24 cellular contexts compared by ENCODE assay signal in the genomic region with DNA sequence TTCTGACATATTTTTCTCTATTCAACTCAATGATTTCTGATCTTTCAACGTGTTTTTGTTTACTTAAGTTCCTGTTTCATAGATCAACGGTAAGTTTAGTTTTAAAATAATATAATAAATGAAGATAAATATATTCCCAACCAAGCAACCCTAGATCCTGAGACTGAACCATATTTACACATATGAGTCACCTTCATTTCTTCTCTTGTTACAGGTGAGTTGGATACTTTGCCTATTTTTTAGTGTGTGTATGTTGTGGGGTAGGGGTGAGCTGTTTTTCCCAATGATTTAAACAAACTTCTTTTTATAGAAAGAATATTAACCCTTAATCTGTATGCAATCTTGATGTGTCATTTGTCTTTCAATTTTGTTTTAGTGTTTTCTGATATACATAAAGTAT.
"Had no signal": no experiment of that assay in that cellular context is flagged by ENCODE, and none has a peak within 500 bp of the region (broad histone marks: within the 10 kb centered on the region; RNA-seq: fewer than 3 reads in every experiment).

No MANE protein-coding gene starts in this region.

- H3K27ac ChIP-seq: coronary artery, dorsolateral prefrontal cortex, esophagus muscularis mucosa, foreskin keratinocyte, gastroesophageal sphincter, heart left ventricle, hepatocyte, left lung, lower lobe of right lung had no signal

- H3K27me3 ChIP-seq: dorsolateral prefrontal cortex, esophagus muscularis mucosa, foreskin keratinocyte, gastroesophageal sphincter, heart left ventricle, hepatocyte, left lung had no signal

- DNase-seq: dermis blood vessel endothelial cell; dorsolateral prefrontal cortex; effector CD4-positive, alpha-beta T cell; effector memory CD4-positive, alpha-beta T cell; foreskin keratinocyte; heart left ventricle; hypothalamus; immature natural killer cell; islet precursor cell; kidney; kidney glomerular epithelial cell; left lung; left ventricle myocardium superior; lower lobe of right lung; mesenchymal stem cell; mucosa of descending colon; naive B cell had no signal

- H3K4me1 ChIP-seq: esophagus muscularis mucosa, foreskin keratinocyte, gastroesophageal sphincter, heart left ventricle, left lung, lower lobe of right lung had no signal

- H3K79me2 ChIP-seq: hepatocyte had no signal

- ATAC-seq: foreskin keratinocyte, gastroesophageal sphincter, heart left ventricle, left lung, left ventricle myocardium superior, lower lobe of right lung, mucosa of descending colon had no signal

- H3K4me2 ChIP-seq: hepatocyte had no signal

- H3K9me3 ChIP-seq: esophagus muscularis mucosa, gastroesophageal sphincter, heart left ventricle, left lung, lower lobe of right lung, mucosa of descending colon had no signal

- H3K4me3 ChIP-seq: coronary artery, dorsolateral prefrontal cortex, esophagus muscularis mucosa, gastroesophageal sphincter, heart left ventricle, hepatocyte, left lung, lower lobe of right lung, mucosa of descending colon had no signal

- H3K36me3 ChIP-seq: esophagus muscularis mucosa, gastroesophageal sphincter, heart left ventricle, left lung, lower lobe of right lung had no signal

- H2AFZ ChIP-seq: hepatocyte had no signal

- FAIRE-seq: colon, endothelial cell of umbilical vein, frontal cortex, kidney had no signal
